In the genomic region with DNA sequence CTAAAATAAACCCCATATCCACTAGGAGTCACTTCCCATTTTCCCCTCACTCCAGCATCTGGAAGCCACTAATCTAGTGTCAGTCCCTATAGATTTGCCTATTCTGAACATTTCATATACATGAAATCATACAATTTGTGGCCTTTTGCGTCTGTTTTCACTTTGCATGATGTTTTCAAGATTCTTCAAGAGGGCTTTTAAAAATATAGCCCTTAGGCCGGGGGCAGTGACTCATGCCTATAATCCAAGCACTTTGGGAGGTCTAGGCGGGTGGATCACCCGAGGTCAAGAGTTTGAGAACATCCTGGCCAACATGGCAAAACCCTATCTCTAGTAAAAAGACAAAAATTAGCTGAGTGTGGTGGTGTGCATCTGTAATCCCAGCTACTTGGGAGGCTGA, we compare ENCODE assay signal across 24 cellular contexts.
A peak's percentile ranks its signal among the peaks of the same experiment; 100 is the strongest.
DNase-seq lines count a peak whose midpoint lies in the region; ATAC-seq and TF ChIP-seq lines count a peak whose summit lies in the region.
"Had no signal": no experiment of that assay in that cellular context is flagged by ENCODE, and none has a peak within 500 bp of the region (broad histone marks: within the 10 kb centered on the region; RNA-seq: fewer than 3 reads in every experiment).

No MANE protein-coding gene starts in this region.

- no peak overlapping the region for H3K4me3 ChIP-seq in SK-N-SH (ENCODE audit: low read depth in 2 of 2, low read length in 1 of 2)
- H3K4me3 ChIP-seq: ascending aorta, heart left ventricle, left lung, prostate gland, tibial nerve had no signal

- peak overlapping the region in 1 of 2 experiments; percentile 54; a peak in 2 of 4 replicates for H3K27ac ChIP-seq in SK-N-SH (ENCODE audit: low read depth in 2 of 2, low read length in 1 of 2)
- H3K27ac ChIP-seq: ascending aorta, heart left ventricle, left lung, prostate gland, tibial nerve had no signal

- no peak overlapping the region for H3K4me3 Mint-ChIP-seq in stimulated activated naive B cell treated with anti-CD40 and anti-IgM and Interleukin-4, amounts not matched to agents 10 μg/mL and 1 μg/mL and 100 μg/mL, for 72 hours
- H3K4me3 Mint-ChIP-seq: activated CD8-positive, alpha-beta T cell treated with anti-CD3 and anti-CD28 coated beads, Interleukin-2, amount 10 ng/mL, durations not matched to agents 7 days and 5 days; activated T-cell treated with anti-CD3 and anti-CD28 coated beads, Interleukin-2, amount 50 U/mL, for 4 hours; stimulated activated naive CD8-positive, alpha-beta T cell treated with anti-CD3 and anti-CD28 coated beads, Interleukin-15, Interleukin-2, amounts not matched to agents 100 ng/mL and 50 ng/mL, for 24 hours had no signal

- H2AFZ ChIP-seq in SK-N-SH (ENCODE audit: low read depth) = no peak overlapping the region

- no peaks in the 10 kb centered on the region for H3K9me3 ChIP-seq in SK-N-SH
- H3K9me3 ChIP-seq: ascending aorta, heart left ventricle, left lung, prostate gland, tibial nerve had no signal

- no peaks in the 10 kb centered on the region for H3K9me2 ChIP-seq in SK-N-SH

- no peak overlapping the region for H3K4me2 ChIP-seq in SK-N-SH

- no peaks in the 10 kb centered on the region for H3K27me3 ChIP-seq in SK-N-SH (ENCODE audit: insufficient read depth)
- H3K27me3 ChIP-seq: ascending aorta, heart left ventricle, left lung, tibial nerve had no signal

- peaks cover 0 to 6% of the 10 kb centered on the region in 2 experiments; a peak in 2 of 4 replicates for H3K4me1 ChIP-seq in SK-N-SH (ENCODE audit: control insufficient read depth in 1 of 2, insufficient read depth in 2 of 2, low read depth in 1 of 2, low read length in 1 of 2)
- H3K4me1 ChIP-seq: heart left ventricle, prostate gland, tibial nerve had no signal

- no peaks in the 10 kb centered on the region for H3K79me2 ChIP-seq in SK-N-SH (ENCODE audit: insufficient read depth)

- peak; percentile 66 for DNase-seq in HCEC 1CT
- no peak for DNase-seq in SK-N-SH
- peak; percentile 57 for DNase-seq in fibroblast of the conjunctiva (ENCODE audit: low read depth)
- peak; percentile 63 for DNase-seq in smooth muscle cell of the brain vasculature (ENCODE audit: low read depth, low spot score)
- no peak for DNase-seq in stimulated activated naive B cell treated with anti-CD40 and anti-IgM and Interleukin-4, amounts not matched to agents 10 μg/mL and 1 μg/mL and 100 μg/mL, for 72 hours
- DNase-seq: activated CD8-positive, alpha-beta T cell treated with anti-CD3 and anti-CD28 coated beads, Interleukin-2, amount 10 ng/mL, durations not matched to agents 7 days and 5 days; activated naive CD4-positive, alpha-beta T cell treated with Interleukin-2 at 50 U/mL for 16 hours; activated T-cell treated with anti-CD3 and anti-CD28 coated beads, Interleukin-2, amount 50 U/mL, for 4 hours; AML-193; effector CD4-positive, alpha-beta T cell; heart left ventricle; KG1; left lung; NCI-H1048; NCI-H2107; small intestine; stimulated activated CD4-positive, alpha-beta T cell treated with anti-CD3 and anti-CD28 coated beads, Interleukin-4, amount 100 ng/mL, for 1 hour; T-helper 9 cell had no signal

- ATAC-seq in esophagus mucosa = no peak
- no peak for ATAC-seq in HG03039 (IDR thresholded peaks at IDR 0.05; ENCODE audit: unreplicated experiment)
- ATAC-seq in stimulated activated naive B cell treated with anti-CD40 and anti-IgM and Interleukin-4, amounts not matched to agents 10 μg/mL and 1 μg/mL and 100 μg/mL, for 72 hours (replicated peaks) = no peak
- ATAC-seq: activated CD8-positive, alpha-beta T cell treated with anti-CD3 and anti-CD28 coated beads, Interleukin-2, amount 10 ng/mL, durations not matched to agents 7 days and 5 days; activated T-cell treated with anti-CD3 and anti-CD28 coated beads, Interleukin-2, amount 50 U/mL, for 4 hours; heart left ventricle; left lung had no signal

- TF ChIP-seq EP300 in SK-N-SH (IDR thresholded peaks at IDR 0.05; ENCODE audit: borderline replicate concordance in 1 of 2, low read depth in 1 of 2, low read length in 1 of 2) = peak in 1 of 2 experiments; percentile 30; a peak in 1 of 4 replicates

- POLR2A ChIA-PET in SK-N-SH (lab: Yijun Ruan, JAX) = no interaction called here

- no peak overlapping the region for H3K27ac Mint-ChIP-seq in stimulated activated naive B cell treated with anti-CD40 and anti-IgM and Interleukin-4, amounts not matched to agents 10 μg/mL and 1 μg/mL and 100 μg/mL, for 72 hours
- H3K27ac Mint-ChIP-seq: activated CD8-positive, alpha-beta T cell treated with anti-CD3 and anti-CD28 coated beads, Interleukin-2, amount 10 ng/mL, durations not matched to agents 7 days and 5 days; stimulated activated naive CD8-positive, alpha-beta T cell treated with anti-CD3 and anti-CD28 coated beads, Interleukin-15, Interleukin-2, amounts not matched to agents 100 ng/mL and 50 ng/mL, for 24 hours had no signal

- TF ChIP-seq CTCF in SK-N-SH (IDR thresholded peaks at IDR 0.05) = no peak

- no peak for TF ChIP-seq RAD21 in SK-N-SH (IDR thresholded peaks at IDR 0.05; ENCODE audit: low read length)

- H3K36me3 Mint-ChIP-seq in stimulated activated naive B cell treated with anti-CD40 and anti-IgM and Interleukin-4, amounts not matched to agents 10 μg/mL and 1 μg/mL and 100 μg/mL, for 72 hours = no peaks in the 10 kb centered on the region

- CTCF ChIA-PET in SK-N-SH (lab: Yijun Ruan, JAX) = no interaction called here

- no peaks in the 10 kb centered on the region for H3K4me1 Mint-ChIP-seq in stimulated activated naive B cell treated with anti-CD40 and anti-IgM and Interleukin-4, amounts not matched to agents 10 μg/mL and 1 μg/mL and 100 μg/mL, for 72 hours

- H3K9me3 Mint-ChIP-seq in stimulated activated naive B cell treated with anti-CD40 and anti-IgM and Interleukin-4, amounts not matched to agents 10 μg/mL and 1 μg/mL and 100 μg/mL, for 72 hours = no peaks in the 10 kb centered on the region
- H3K9me3 Mint-ChIP-seq: activated T-cell treated with anti-CD3 and anti-CD28 coated beads, Interleukin-2, amount 50 U/mL, for 4 hours; stimulated activated naive CD8-positive, alpha-beta T cell treated with anti-CD3 and anti-CD28 coated beads, Interleukin-15, Interleukin-2, amounts not matched to agents 100 ng/mL and 50 ng/mL, for 24 hours had no signal

- H3K27me3 Mint-ChIP-seq in stimulated activated naive B cell treated with anti-CD40 and anti-IgM and Interleukin-4, amounts not matched to agents 10 μg/mL and 1 μg/mL and 100 μg/mL, for 72 hours = peaks cover under 1 to 13% of the 10 kb centered on the region in 2 donors
- H3K27me3 Mint-ChIP-seq: stimulated activated naive CD8-positive, alpha-beta T cell treated with anti-CD3 and anti-CD28 coated beads, Interleukin-15, Interleukin-2, amounts not matched to agents 100 ng/mL and 50 ng/mL, for 24 hours had no signal

- no peak overlapping the region for H3K9ac ChIP-seq in SK-N-SH

- WGBS in SK-N-SH (ENCODE audit: low lambda C conversion rate) = 39% methylated on average over 4 of the region's 4 CpGs

- H3K36me3 ChIP-seq in SK-N-SH (replicated peaks in 1 of 2; ENCODE audit: control insufficient read depth in 1 of 2, insufficient read depth in 2 of 2, low read length in 1 of 2) = no peaks in the 10 kb centered on the region
- H3K36me3 ChIP-seq: ascending aorta, heart left ventricle, left lung, prostate gland, tibial nerve had no signal

- peaks cover 3% of the 10 kb centered on the region for H3F3A ChIP-seq in SK-N-SH (replicated peaks; ENCODE audit: insufficient read depth)

- no peaks in the 10 kb centered on the region for H4K20me1 ChIP-seq in SK-N-SH (ENCODE audit: insufficient read depth)

TF ChIP-seq in SK-N-SH, 30 proteins besides CTCF, POLR2A, EP300 and RAD21:
- peak; percentile 23; the same call in 1 of the 2 replicates for TF ChIP-seq FOSL2 (IDR thresholded peaks at IDR 0.05; ENCODE audit: borderline replicate concordance, low read depth)
- peak; percentile 85 for TF ChIP-seq TCF12 (IDR thresholded peaks at IDR 0.05)
- TF ChIP-seq RXRA (IDR thresholded peaks at IDR 0.05; ENCODE audit: borderline replicate concordance, low read depth) = peak; percentile 59; the same call in 1 of the 2 replicates
- TF ChIP-seq EZH2phosphoT487 (IDR thresholded peaks at IDR 0.05; ENCODE audit: borderline replicate concordance, low read depth) = no peak
- TF ChIP-seq POLR2AphosphoS5 (IDR thresholded peaks at IDR 0.05; ENCODE audit: low read depth, low read length) = 0 out of 2 replicates have a peak, but pooled peaks have one; percentile 11
- TF ChIP-seq, protein P1, sequence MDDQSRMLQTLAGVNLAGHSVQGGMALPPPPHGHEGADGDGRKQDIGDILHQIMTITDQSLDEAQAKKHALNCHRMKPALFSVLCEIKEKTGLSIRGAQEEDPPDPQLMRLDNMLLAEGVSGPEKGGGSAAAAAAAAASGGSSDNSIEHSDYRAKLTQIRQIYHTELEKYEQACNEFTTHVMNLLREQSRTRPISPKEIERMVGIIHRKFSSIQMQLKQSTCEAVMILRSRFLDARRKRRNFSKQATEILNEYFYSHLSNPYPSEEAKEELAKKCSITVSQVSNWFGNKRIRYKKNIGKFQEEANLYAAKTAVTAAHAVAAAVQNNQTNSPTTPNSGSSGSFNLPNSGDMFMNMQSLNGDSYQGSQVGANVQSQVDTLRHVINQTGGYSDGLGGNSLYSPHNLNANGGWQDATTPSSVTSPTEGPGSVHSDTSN (IDR thresholded peaks at IDR 0.05) = peak; percentile 41
- no peak for TF ChIP-seq NRF1 (IDR thresholded peaks at IDR 0.05; ENCODE audit: low read depth, low read length)
- TF ChIP-seq JUND (IDR thresholded peaks at IDR 0.05) = peak; percentile 40; the same call in 1 of the 2 replicates
TF ChIP-seq in SK-N-SH: peak in this region for 6.

Comparison
In these comparisons a context has a peak if more than half of its experiments do, and no peak if none do; other contexts are left out.
1. DNase-seq: peak in HCEC 1CT (single experiment), fibroblast of the conjunctiva (single experiment) and smooth muscle cell of the brain vasculature (single experiment); none in SK-N-SH (single experiment) and stimulated activated naive B cell treated with anti-CD40 and anti-IgM and Interleukin-4, amounts not matched to agents 10 μg/mL and 1 μg/mL and 100 μg/mL, for 72 hours (single experiment).